In genomic region chr10:129743738-129744133, GRCh38 we compare ENCODE assay signal across 25 cellular contexts.
"Had no signal": no experiment of that assay in that cellular context is flagged by ENCODE, and none has a peak within 500 bp of the region (broad histone marks: within the 10 kb centered on the region; RNA-seq: fewer than 3 reads in every experiment).

No MANE protein-coding gene starts in this region.

- H3K9me3 ChIP-seq: prostate gland had no signal

- H3K4me3 ChIP-seq: breast epithelium, heart left ventricle, lower lobe of right lung, mucosa of descending colon, ovary, prostate gland, thoracic aorta had no signal

- H3K4me1 ChIP-seq: breast epithelium, foreskin keratinocyte, heart left ventricle, lower lobe of right lung, prostate gland had no signal

- H3K36me3 ChIP-seq: breast epithelium, heart left ventricle, lower lobe of right lung, ovary, prostate gland, thoracic aorta had no signal

- H3K27me3 Mint-ChIP-seq: activated CD4-positive, alpha-beta memory T cell treated with anti-CD3 and anti-CD28 coated beads, Interleukin-2, amount 10 ng/mL, durations not matched to agents 7 days and 5 days; activated CD4-positive, alpha-beta T cell treated with anti-CD3 and anti-CD28 coated beads, Interleukin-2, amount 10 ng/mL, durations not matched to agents 7 days and 5 days; central memory CD8-positive, alpha-beta T cell; dendritic cell treated with granulocyte-macrophage colony-stimulating factor and Interleukin-4, amounts not matched to agents 40 ng/mL and 50 ng/mL, for 4 days had no signal

- H3K4me1 Mint-ChIP-seq: activated CD4-positive, alpha-beta memory T cell treated with anti-CD3 and anti-CD28 coated beads, Interleukin-2, amount 10 ng/mL, durations not matched to agents 7 days and 5 days; activated CD4-positive, alpha-beta T cell treated with anti-CD3 and anti-CD28 coated beads, Interleukin-2, amount 10 ng/mL, durations not matched to agents 7 days and 5 days; endodermal cell; immature natural killer cell had no signal

- H3K27me3 ChIP-seq: breast epithelium, foreskin keratinocyte, heart left ventricle, ovary had no signal

- H3K27ac Mint-ChIP-seq: activated CD4-positive, alpha-beta memory T cell treated with anti-CD3 and anti-CD28 coated beads, Interleukin-2, amount 10 ng/mL, durations not matched to agents 7 days and 5 days; activated CD4-positive, alpha-beta T cell treated with anti-CD3 and anti-CD28 coated beads, Interleukin-2, amount 10 ng/mL, durations not matched to agents 7 days and 5 days; dendritic cell treated with granulocyte-macrophage colony-stimulating factor and Interleukin-4, amounts not matched to agents 40 ng/mL and 50 ng/mL, for 4 days; endodermal cell; immature natural killer cell; nephron progenitor cell had no signal

- ATAC-seq: esophagus mucosa, foreskin keratinocyte had no signal

- H3K27ac ChIP-seq: breast epithelium, foreskin keratinocyte, heart left ventricle, lower lobe of right lung, ovary, prostate gland, thoracic aorta had no signal

- H3K4me3 Mint-ChIP-seq: activated CD4-positive, alpha-beta memory T cell treated with anti-CD3 and anti-CD28 coated beads, Interleukin-2, amount 10 ng/mL, durations not matched to agents 7 days and 5 days; activated CD4-positive, alpha-beta T cell treated with anti-CD3 and anti-CD28 coated beads, Interleukin-2, amount 10 ng/mL, durations not matched to agents 7 days and 5 days; central memory CD8-positive, alpha-beta T cell; dendritic cell treated with granulocyte-macrophage colony-stimulating factor and Interleukin-4, amounts not matched to agents 40 ng/mL and 50 ng/mL, for 4 days; endodermal cell; immature natural killer cell; nephron progenitor cell had no signal

- DNase-seq: activated CD4-positive, alpha-beta T cell treated with anti-CD3 and anti-CD28 coated beads for 1 hour; activated CD4-positive, alpha-beta T cell treated with anti-CD3 and anti-CD28 coated beads, Interleukin-2, amount 10 ng/mL, durations not matched to agents 7 days and 5 days; activated gamma-delta T cell; activated naive CD4-positive, alpha-beta T cell treated with anti-CD3 and anti-CD28 coated beads, Interleukin-2, amount 50 U/mL, for 16 hours; foreskin keratinocyte; heart left ventricle; hypothalamus; immature natural killer cell; lower lobe of right lung; mesendoderm; nephron progenitor cell; ovary; retina; stimulated activated naive CD4-positive, alpha-beta T cell treated with Interleukin-2 at 50 U/mL for 16 hours; T-helper 2 cell; trophoblast cell had no signal
